In the genomic region with DNA sequence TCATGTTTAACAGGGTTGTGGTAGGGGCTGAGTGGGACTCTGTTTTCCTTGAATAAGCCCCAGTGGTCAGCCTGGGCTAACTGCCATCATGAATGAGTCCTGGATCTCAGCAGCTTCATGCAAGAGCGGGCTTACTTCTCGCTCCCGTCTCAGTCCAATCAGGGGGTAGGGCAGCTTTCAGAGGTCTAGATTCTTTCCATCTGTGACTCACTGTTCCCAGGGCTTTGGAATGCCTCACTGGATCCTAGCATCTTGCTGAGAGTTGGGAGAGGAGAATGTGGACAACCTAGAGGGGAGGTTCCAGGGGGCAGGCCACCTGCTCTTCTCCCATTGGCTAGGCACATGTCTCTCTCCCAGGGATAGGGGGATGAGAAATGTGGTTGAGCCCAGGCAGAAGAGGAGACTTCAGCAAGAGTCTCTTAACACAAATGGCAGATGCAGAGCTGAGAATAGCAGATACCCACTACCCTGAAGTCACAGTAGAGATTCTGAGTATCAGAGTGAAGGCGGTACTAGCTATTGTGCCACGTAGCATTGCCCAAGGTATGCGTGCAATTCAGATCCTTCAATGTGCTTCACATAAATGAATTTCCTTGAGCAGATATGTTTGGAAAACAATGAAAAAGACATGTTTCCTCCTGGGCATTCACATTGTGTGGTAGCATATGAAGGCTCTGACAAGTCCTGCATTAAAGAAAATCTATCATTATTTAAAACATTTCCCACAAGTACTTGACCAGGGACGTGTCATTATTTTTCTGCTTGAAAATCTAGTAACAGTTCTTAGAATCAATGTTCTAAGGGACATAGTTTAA, we compare ENCODE assay signal across 14 cellular contexts.
A peak's percentile ranks its signal among the peaks of the same experiment; 100 is the strongest.
DNase-seq lines count a peak whose midpoint lies in the region; ATAC-seq, FAIRE-seq and TF ChIP-seq lines count a peak whose summit lies in the region.
"Had no signal": no experiment of that assay in that cellular context is flagged by ENCODE, and none has a peak within 500 bp of the region (broad histone marks: within the 10 kb centered on the region; RNA-seq: fewer than 3 reads in every experiment).

No MANE protein-coding gene starts in this region.

- no peak for ATAC-seq in pancreas

- WGBS in pancreas, 2 donors: 85 to 88% methylated on average over 7 of the region's 7 CpGs
- WGBS in tibial nerve, 2 donors: 80 to 87% methylated on average over 7 of the region's 7 CpGs

- H3K4me3 ChIP-seq in retinal pigment epithelial cell (ENCODE audit: low read length) (no peak overlapping the region), pancreas (no peak overlapping the region), tibial nerve (no peak overlapping the region)
- H3K4me3 ChIP-seq: right atrium auricular region had no signal

- intact Hi-C loops in pancreas (cut with DNase I): no loop called here

- no peak for TF ChIP-seq EP300 in tibial nerve (IDR thresholded peaks at IDR 0.05)

- H3K9me3 ChIP-seq in pancreas (no peaks in the 10 kb centered on the region), tibial nerve (no peaks in the 10 kb centered on the region)
- H3K9me3 ChIP-seq: right atrium auricular region had no signal

- H3K27me3 ChIP-seq in pancreas (no peaks in the 10 kb centered on the region), tibial nerve (no peaks in the 10 kb centered on the region)
- H3K27me3 ChIP-seq: right atrium auricular region had no signal

- peak; percentile 86 for FAIRE-seq in RCC 7860 (lab: Jason Lieb, UNC)
- FAIRE-seq in pancreas (lab: Jason Lieb, UNC): no peak

- no peaks in the 10 kb centered on the region for H3K36me3 ChIP-seq in pancreas
- no peaks in the 10 kb centered on the region for H3K36me3 ChIP-seq in tibial nerve
- H3K36me3 ChIP-seq: right atrium auricular region had no signal

- no peak for TF ChIP-seq POLR2A in tibial nerve (IDR thresholded peaks at IDR 0.05)

- TF ChIP-seq CTCF in retinal pigment epithelial cell (conservative IDR thresholded peaks at IDR 0.05; ENCODE audit: low read depth, low read length) (no peak), pancreas (IDR thresholded peaks at IDR 0.05) (no peak), tibial nerve (IDR thresholded peaks at IDR 0.05) (no peak)

- no peaks in the 10 kb centered on the region for H3K4me1 ChIP-seq in pancreas
- no peaks in the 10 kb centered on the region for H3K4me1 ChIP-seq in tibial nerve
- H3K4me1 ChIP-seq: right atrium auricular region had no signal

- H3K27ac ChIP-seq in pancreas (no peak overlapping the region), tibial nerve (no peak overlapping the region)
- H3K27ac ChIP-seq: right atrium auricular region had no signal

- peak; percentile 61 for DNase-seq in GM03348 (ENCODE audit: low spot score)
- DNase-seq in RCC 7860 (ENCODE audit: low spot score): peak; percentile 64
- DNase-seq in fibroblast of peridontal ligament (ENCODE audit: extremely low read depth): peak; percentile 84
- DNase-seq in retinal pigment epithelial cell (ENCODE audit: low read depth): peak; percentile 77
- no peak for DNase-seq in activated naive CD4-positive, alpha-beta T cell (lab: John Stamatoyannopoulos, UW)
- no peak for DNase-seq in pancreas
- DNase-seq in tibial nerve (ENCODE audit: low spot score in 2 of 2): no peak
- no peak for DNase-seq in mucosa of gallbladder (ENCODE audit: low spot score)
- DNase-seq: activated CD4-positive, alpha-beta T cell treated with anti-CD3 and anti-CD28 coated beads for 1 hour; mammary epithelial cell; MM.1S; NCI-H510A; SHP77 had no signal

Comparison
In these comparisons a context has a peak if more than half of its experiments do, and no peak if none do; other contexts are left out.
1. DNase-seq: peak in GM03348 (single experiment), RCC 7860 (single experiment), fibroblast of peridontal ligament (single experiment) and retinal pigment epithelial cell (single experiment); none in activated naive CD4-positive, alpha-beta T cell (0 of 4), pancreas (0 of 6), tibial nerve (0 of 2) and mucosa of gallbladder (single experiment).